ENCODE assay signal across 1 cellular context in the genomic region with DNA sequence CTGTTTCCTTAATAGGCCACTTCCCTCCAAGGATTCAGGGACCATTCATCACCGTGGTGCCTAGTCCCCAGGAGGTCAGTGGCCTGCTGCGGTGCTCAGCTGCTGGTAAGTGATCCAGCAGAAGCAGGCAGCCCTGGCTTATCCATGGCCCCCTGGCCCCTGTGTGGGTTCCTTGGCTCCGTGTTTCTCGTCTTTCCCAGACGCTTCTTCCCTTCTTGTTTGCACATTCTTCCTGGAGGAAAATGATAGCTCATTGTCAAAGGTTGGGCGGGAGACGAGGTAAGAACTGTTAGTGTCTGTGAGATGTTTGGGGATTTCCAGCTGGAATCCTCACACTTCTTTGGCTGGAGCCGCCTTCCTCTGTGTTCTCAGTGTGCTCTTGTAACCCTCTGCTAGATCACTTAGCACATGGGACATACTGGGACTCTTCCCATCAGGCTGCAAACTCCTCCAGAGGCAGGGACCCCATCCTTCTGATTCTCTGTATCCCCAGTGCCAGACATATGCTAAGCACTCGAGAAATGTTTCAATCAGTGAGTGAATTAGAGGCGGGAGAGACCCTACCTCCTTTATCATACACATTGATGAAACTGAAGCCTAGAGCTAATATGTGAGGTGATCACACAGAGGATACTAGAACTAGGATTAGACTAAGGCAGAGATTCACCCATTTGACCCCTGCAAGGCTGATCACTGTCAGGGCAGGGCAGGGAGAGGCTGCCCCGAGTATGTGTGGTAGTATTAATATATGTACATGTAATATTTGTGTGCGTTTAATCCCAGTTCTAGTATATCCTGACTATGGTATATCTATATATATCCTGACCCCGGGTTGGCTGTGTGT.
TF ChIP-seq lines count a peak whose summit lies in the region.

No MANE protein-coding gene starts in this region.

TF ChIP-seq in GM23338, 12 proteins besides CTCF, POLR2A, EP300 and RAD21 (continued from another document):
- TF ChIP-seq ZNF462 (CRISPR knock-in tag; IDR thresholded peaks at IDR 0.05) (no peak), CREB1 (CRISPR knock-in tag; IDR thresholded peaks at IDR 0.05; ENCODE audit: low read depth) (no peak), POLR2AphosphoS5 (IDR thresholded peaks at IDR 0.05; ENCODE audit: low read depth) (no peak), NANOG (IDR thresholded peaks at IDR 0.05; ENCODE audit: borderline replicate concordance) (no peak), EZH2phosphoT487 (IDR thresholded peaks at IDR 0.05; ENCODE audit: unreplicated experiment) (no peak), EZH2 (IDR thresholded peaks at IDR 0.05; ENCODE audit: low read depth, unreplicated experiment) (no peak), ZNF331 (CRISPR knock-in tag; IDR thresholded peaks at IDR 0.05; ENCODE audit: low read depth) (no peak)
